In the genomic region with DNA sequence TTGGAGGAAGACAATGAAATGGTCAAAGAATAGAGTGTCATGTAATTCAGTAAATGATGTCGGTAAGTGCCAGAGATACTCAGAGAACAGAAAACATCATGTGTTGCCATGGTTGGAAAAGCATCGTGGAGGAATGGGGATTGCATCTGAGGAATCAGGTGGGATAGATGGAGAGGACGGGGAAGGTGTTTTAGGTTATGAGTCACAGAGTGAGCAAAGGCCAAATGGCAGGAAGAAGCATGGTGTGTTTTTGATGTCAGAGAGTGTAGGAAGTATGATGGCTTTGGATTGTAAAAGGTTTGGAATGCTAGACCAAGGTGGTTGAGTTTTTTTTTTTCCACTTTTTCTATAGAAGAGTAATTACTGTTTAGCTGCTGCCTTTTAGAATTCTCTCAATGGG, we compare ENCODE assay signal across 17 cellular contexts.
"Had no signal": no experiment of that assay in that cellular context is flagged by ENCODE, and none has a peak within 500 bp of the region (broad histone marks: within the 10 kb centered on the region; RNA-seq: fewer than 3 reads in every experiment).

No MANE protein-coding gene starts in this region.

- H3K27ac Mint-ChIP-seq: activated CD4-positive, alpha-beta T cell treated with anti-CD3 and anti-CD28 coated beads for 36 hours; activated naive CD4-positive, alpha-beta T cell treated with anti-CD3 and anti-CD28 coated beads, Interleukin-2, amount 50 U/mL, for 72 hours; activated T-helper 1 cell treated with anti-CD3 and anti-CD28 coated beads, Interleukin-12 subunit alpha, Interleukin-12 subunit beta, Interleukin-2, Interleukin-4 antibody, amounts not matched to agents 30 ng/mL and 10 ng/mL and 1 ng/mL, durations not matched to agents 14 hours and 24 hours and 36 hours; natural killer cell; stimulated activated effector memory CD8-positive, alpha-beta T cell treated with anti-CD3 and anti-CD28 coated beads, Interleukin-12 subunit alpha, Interleukin-12 subunit beta, amount 100 ng/mL, for 72 hours; WTC11 had no signal

- H3K36me3 ChIP-seq: adrenal gland, gastrocnemius medialis, heart left ventricle, neutrophil, sigmoid colon had no signal

- H3K27ac ChIP-seq: adrenal gland, gastrocnemius medialis, heart left ventricle, neutrophil, parathyroid adenoma, sigmoid colon had no signal

- DNase-seq: activated CD4-positive, alpha-beta T cell treated with anti-CD3 and anti-CD28 coated beads for 36 hours; activated CD4-positive, alpha-beta T cell treated with anti-CD3 and anti-CD28 coated beads, Interleukin-2, amount 50 U/mL, for 48 hours; activated gamma-delta T cell treated with Interleukin-2 at 50 U/mL for 16 hours; adrenal gland; erythroblast; gastrocnemius medialis; heart left ventricle; kidney glomerular epithelial cell; natural killer cell; sigmoid colon; stimulated activated CD4-positive, alpha-beta T cell treated with anti-CD3 and anti-CD28 coated beads, Interleukin-4, amount 100 ng/mL, for 24 hours had no signal

- H3K4me1 ChIP-seq: parathyroid adenoma had no signal

- H3K27me3 Mint-ChIP-seq: activated CD4-positive, alpha-beta T cell treated with anti-CD3 and anti-CD28 coated beads for 36 hours had no signal

- H3K9me3 ChIP-seq: adrenal gland, gastrocnemius medialis, heart left ventricle, neutrophil, sigmoid colon had no signal

- H3K4me3 Mint-ChIP-seq: activated CD4-positive, alpha-beta T cell treated with anti-CD3 and anti-CD28 coated beads for 36 hours; activated T-helper 1 cell treated with anti-CD3 and anti-CD28 coated beads, Interleukin-12 subunit alpha, Interleukin-12 subunit beta, Interleukin-2, Interleukin-4 antibody, amounts not matched to agents 30 ng/mL and 10 ng/mL and 1 ng/mL, durations not matched to agents 14 hours and 24 hours and 36 hours; natural killer cell; stimulated activated effector memory CD8-positive, alpha-beta T cell treated with anti-CD3 and anti-CD28 coated beads, Interleukin-12 subunit alpha, Interleukin-12 subunit beta, amount 100 ng/mL, for 72 hours; WTC11 had no signal

- H3K79me2 ChIP-seq: parathyroid adenoma had no signal

- H3K9ac ChIP-seq: parathyroid adenoma had no signal

- H3K36me3 Mint-ChIP-seq: natural killer cell; stimulated activated effector memory CD8-positive, alpha-beta T cell treated with anti-CD3 and anti-CD28 coated beads, Interleukin-12 subunit alpha, Interleukin-12 subunit beta, amount 100 ng/mL, for 72 hours; WTC11 had no signal

- ATAC-seq: activated CD4-positive, alpha-beta T cell treated with anti-CD3 and anti-CD28 coated beads for 36 hours; activated naive CD4-positive, alpha-beta T cell treated with anti-CD3 and anti-CD28 coated beads, Interleukin-2, amount 50 U/mL, for 72 hours; gastrocnemius medialis; heart left ventricle; natural killer cell; stimulated activated effector memory CD8-positive, alpha-beta T cell treated with anti-CD3 and anti-CD28 coated beads, Interleukin-12 subunit alpha, Interleukin-12 subunit beta, amount 100 ng/mL, for 72 hours; WTC11 had no signal

- H3K9me3 Mint-ChIP-seq: natural killer cell; stimulated activated effector memory CD8-positive, alpha-beta T cell treated with anti-CD3 and anti-CD28 coated beads, Interleukin-12 subunit alpha, Interleukin-12 subunit beta, amount 100 ng/mL, for 72 hours; WTC11 had no signal

- H3K27me3 ChIP-seq: adrenal gland, gastrocnemius medialis, heart left ventricle, neutrophil, sigmoid colon had no signal

- H2AFZ ChIP-seq: parathyroid adenoma had no signal

- H3K4me1 Mint-ChIP-seq: WTC11 had no signal

- H3K4me3 ChIP-seq: adrenal gland, gastrocnemius medialis, heart left ventricle, sigmoid colon had no signal
